Comparison of ENCODE assay signal across 11 cellular contexts in the genomic region with DNA sequence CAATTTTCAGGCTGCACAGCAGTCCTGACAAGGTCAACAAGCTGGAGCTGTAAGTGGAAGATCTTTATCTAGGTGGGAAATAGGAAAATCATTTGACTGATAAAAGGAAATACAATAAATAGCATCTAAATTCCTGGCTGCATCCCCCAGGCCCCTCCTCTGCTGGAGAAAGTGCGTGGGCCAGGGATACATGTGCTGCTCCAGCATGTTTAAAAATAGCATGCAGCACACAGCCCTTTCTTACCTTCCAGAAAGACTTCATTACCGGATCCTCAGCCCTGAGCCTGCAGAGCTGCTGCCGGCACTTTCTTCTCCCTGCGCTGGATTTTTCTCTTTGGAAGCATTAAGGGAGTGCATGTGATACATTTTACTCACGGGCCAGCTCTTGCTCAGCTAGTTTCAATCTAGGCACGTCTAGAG.
DNase-seq lines count a peak whose midpoint lies in the region; ATAC-seq and TF ChIP-seq lines count a peak whose summit lies in the region.
"Had no signal": no experiment of that assay in that cellular context is flagged by ENCODE, and none has a peak within 500 bp of the region (broad histone marks: within the 10 kb centered on the region; RNA-seq: fewer than 3 reads in every experiment).

No MANE protein-coding gene starts in this region.

- H3K36me3 ChIP-seq in subcutaneous abdominal adipose tissue (ENCODE audit: control insufficient read depth in 5 of 5, insufficient read depth in 5 of 5, low read length in 5 of 5), result no peaks in the 10 kb centered on the region
- no peaks in the 10 kb centered on the region for H3K36me3 ChIP-seq in BE2C
- H3K36me3 ChIP-seq in stomach, result no peaks in the 10 kb centered on the region
- H3K36me3 ChIP-seq: neutrophil had no signal

- no peaks in the 10 kb centered on the region for H3K9me3 Mint-ChIP-seq in endothelial cell (ENCODE audit: unreplicated experiment)
- no peaks in the 10 kb centered on the region for H3K9me3 Mint-ChIP-seq in mesothelial cell of epicardium
- H3K9me3 Mint-ChIP-seq: activated naive CD4-positive, alpha-beta T cell treated with anti-CD3 and anti-CD28 coated beads, Interleukin-2, amount 10 ng/mL, durations not matched to agents 7 days and 5 days had no signal

- H3K9me3 ChIP-seq in subcutaneous abdominal adipose tissue (ENCODE audit: control insufficient read depth in 5 of 5, low read length in 5 of 5), result no peaks in the 10 kb centered on the region
- no peaks in the 10 kb centered on the region for H3K9me3 ChIP-seq in BE2C
- H3K9me3 ChIP-seq in stomach, result no peaks in the 10 kb centered on the region
- H3K9me3 ChIP-seq: neutrophil had no signal

- H3K36me3 Mint-ChIP-seq in endothelial cell (ENCODE audit: low read depth, unreplicated experiment) (peaks cover 20% of the 10 kb centered on the region), mesothelial cell of epicardium (peaks cover 2% of the 10 kb centered on the region)

- ATAC-seq in HG02852 (IDR thresholded peaks at IDR 0.05; ENCODE audit: unreplicated experiment) (no peak), GM21825 (IDR thresholded peaks at IDR 0.05; ENCODE audit: unreplicated experiment) (no peak)

- peak overlapping the region in 1 of 5 donors; percentile 11 for H3K4me3 ChIP-seq in subcutaneous abdominal adipose tissue (ENCODE audit: low read depth in 1 of 5, low read length in 5 of 5)
- H3K4me3 ChIP-seq in BE2C (ENCODE audit: low read depth, low read length), result no peak overlapping the region; the same call in 1 of the 2 replicates
- H3K4me3 ChIP-seq in stomach, result no peak overlapping the region

- H3K27me3 ChIP-seq in subcutaneous abdominal adipose tissue (ENCODE audit: control insufficient read depth in 5 of 5, insufficient read depth in 4 of 5, low read length in 5 of 5) (no peaks in the 10 kb centered on the region), BE2C (no peaks in the 10 kb centered on the region), stomach (no peaks in the 10 kb centered on the region)

- peak overlapping the region; percentile 86 for H3K27ac ChIP-seq in subcutaneous abdominal adipose tissue (ENCODE audit: low read depth, low read length)
- peak overlapping the region in 2 of 5 donors; percentile 74 to 76 for H3K27ac ChIP-seq in stomach
- H3K27ac ChIP-seq: neutrophil had no signal

- no peak for TF ChIP-seq EP300 in stomach (IDR thresholded peaks at IDR 0.05)

- no peak for TF ChIP-seq POLR2A in stomach (IDR thresholded peaks at IDR 0.05)

- intact Hi-C loops in stomach (cut with DNase I; ENCODE audit: low total_unique reads), result loop anchor here (10.0 kb wide), 2 partner anchors 47 to 383 kb away; no protein-coding TSS in a partner anchor

- DNase-seq in NCI-H526 treated with DMSO at 0.1 percent for 48 hours (lab: John Stamatoyannopoulos, UW) (peak; percentile 20), endothelial cell (ENCODE audit: low spot score) (no peak), mesothelial cell of epicardium (ENCODE audit: low spot score in 2 of 2, unreplicated experiment in 2 of 2) (peak in 1 of 2 experiments; percentile 45), BE2C (no peak), stomach (no peak)
- DNase-seq: activated naive CD4-positive, alpha-beta T cell treated with anti-CD3 and anti-CD28 coated beads, Interleukin-2, amount 10 ng/mL, durations not matched to agents 7 days and 5 days; NCI-H774 had no signal

- H3K4me3 Mint-ChIP-seq in endothelial cell (ENCODE audit: unreplicated experiment) (no peak overlapping the region), mesothelial cell of epicardium (peak overlapping the region; percentile 5)
- H3K4me3 Mint-ChIP-seq: activated naive CD4-positive, alpha-beta T cell treated with anti-CD3 and anti-CD28 coated beads, Interleukin-2, amount 10 ng/mL, durations not matched to agents 7 days and 5 days had no signal

- H3K27ac Mint-ChIP-seq in endothelial cell (ENCODE audit: unreplicated experiment) (peak overlapping the region; percentile 76), mesothelial cell of epicardium (peak overlapping the region; percentile 76)
- H3K27ac Mint-ChIP-seq: activated naive CD4-positive, alpha-beta T cell treated with anti-CD3 and anti-CD28 coated beads, Interleukin-2, amount 10 ng/mL, durations not matched to agents 7 days and 5 days had no signal

- 21 to 32% (median 26%) methylated on average over 6 of the region's 6 CpGs for WGBS in stomach, 5 donors

- H3K4me1 ChIP-seq in subcutaneous abdominal adipose tissue (ENCODE audit: control insufficient read depth in 5 of 5, insufficient read depth in 5 of 5, low read length in 5 of 5), result peaks cover 24 to 65% (median 50%) of the 10 kb centered on the region in 5 donors
- H3K4me1 ChIP-seq in BE2C, result peaks cover 24% of the 10 kb centered on the region
- H3K4me1 ChIP-seq in stomach, result peaks cover 22 to 52% (median 37%) of the 10 kb centered on the region in 4 donors

- H3K9ac ChIP-seq in subcutaneous abdominal adipose tissue (ENCODE audit: low read length in 5 of 5), result no peak overlapping the region

- TF ChIP-seq CTCF in endothelial cell (IDR thresholded peaks at IDR 0.05; ENCODE audit: unreplicated experiment), result no peak
- no peak for TF ChIP-seq CTCF in mesothelial cell of epicardium (IDR thresholded peaks at IDR 0.05; ENCODE audit: unreplicated experiment)
- TF ChIP-seq CTCF in BE2C (IDR thresholded peaks at IDR 0.05; ENCODE audit: low read depth, low read length), result no peak
- TF ChIP-seq CTCF in stomach (IDR thresholded peaks at IDR 0.05), result no peak

- peaks cover 12% of the 10 kb centered on the region for H3K27me3 Mint-ChIP-seq in endothelial cell (ENCODE audit: unreplicated experiment)
- H3K27me3 Mint-ChIP-seq in mesothelial cell of epicardium (ENCODE audit: low read depth), result no peaks in the 10 kb centered on the region
- H3K27me3 Mint-ChIP-seq: activated naive CD4-positive, alpha-beta T cell treated with anti-CD3 and anti-CD28 coated beads, Interleukin-2, amount 10 ng/mL, durations not matched to agents 7 days and 5 days had no signal

- H3K4me1 Mint-ChIP-seq in endothelial cell (ENCODE audit: unreplicated experiment) (peaks cover 77% of the 10 kb centered on the region), mesothelial cell of epicardium (peaks cover 69% of the 10 kb centered on the region)
